ENCODE assay signal across 1 cellular context in the genomic region with DNA sequence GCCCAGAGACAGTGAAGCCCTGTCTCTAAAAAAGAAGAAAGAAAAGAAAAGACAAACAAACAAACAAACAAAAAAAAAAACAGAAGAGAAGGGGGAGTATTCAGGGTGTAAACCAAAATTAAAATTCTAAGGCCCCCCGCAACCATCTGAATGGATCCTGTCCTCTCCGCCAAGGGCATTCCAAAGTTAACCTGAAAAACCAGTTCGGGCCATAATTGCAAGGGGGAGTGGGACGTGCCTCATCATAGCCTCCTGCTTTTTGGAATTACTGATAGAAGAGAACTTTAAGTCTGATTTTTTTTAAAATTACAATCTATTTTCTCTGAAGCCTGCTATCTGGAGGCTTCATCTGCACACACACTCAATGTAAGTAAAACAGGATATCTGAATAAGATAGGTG.
TF ChIP-seq lines count a peak whose summit lies in the region.

No MANE protein-coding gene starts in this region.

TF ChIP-seq in GM23338, 12 proteins besides CTCF, POLR2A, EP300 and RAD21:
- TF ChIP-seq CREB1 (CRISPR knock-in tag; IDR thresholded peaks at IDR 0.05; ENCODE audit: low read depth) (no peak), EZH2 (IDR thresholded peaks at IDR 0.05; ENCODE audit: low read depth, unreplicated experiment) (peak; percentile 37)
